10 cellular contexts compared by ENCODE assay signal in genomic region chr14:65226824-65227604, GRCh38.
DNase-seq lines count a peak whose midpoint lies in the region; ATAC-seq, FAIRE-seq and TF ChIP-seq lines count a peak whose summit lies in the region.
"Had no signal": no experiment of that assay in that cellular context is flagged by ENCODE, and none has a peak within 500 bp of the region (broad histone marks: within the 10 kb centered on the region; RNA-seq: fewer than 3 reads in every experiment).

No MANE protein-coding gene starts in this region.

- H3K4me2 ChIP-seq in H1 (ENCODE audit: insufficient read depth in 1 of 2, low read depth in 2 of 2, low read length in 2 of 2) (no peak overlapping the region), neuronal stem cell (ENCODE audit: insufficient read depth, low read length, poor library complexity, severe bottlenecking) (no peak overlapping the region), SK-N-SH (no peak overlapping the region)
- H3K4me2 ChIP-seq: GM23338 had no signal

- H2AK5ac ChIP-seq in H1 (ENCODE audit: low read depth, low read length) (no peak overlapping the region), neuronal stem cell (ENCODE audit: low read depth, low read length) (peak overlapping the region; percentile 12)

- H3K4me1 Mint-ChIP-seq in Calu3 (ENCODE audit: low read depth, unreplicated experiment), result peaks cover 68% of the 10 kb centered on the region

- ATAC-seq in HG03457 (IDR thresholded peaks at IDR 0.05; ENCODE audit: unreplicated experiment), result no peak
- ATAC-seq: GM23338 had no signal

- H3K36me3 ChIP-seq in H1 (ENCODE audit: control insufficient read depth in 2 of 4, insufficient read depth in 4 of 4, low read length in 3 of 4) (no peaks in the 10 kb centered on the region), neuronal stem cell (replicated peaks in 1 of 2; ENCODE audit: control insufficient read depth in 2 of 2, insufficient read depth in 2 of 2, low read length in 2 of 2) (no peaks in the 10 kb centered on the region), SK-N-SH (replicated peaks in 1 of 2; ENCODE audit: control insufficient read depth in 1 of 2, insufficient read depth in 2 of 2, low read length in 1 of 2) (no peaks in the 10 kb centered on the region)

- H2BK12ac ChIP-seq in H1 (ENCODE audit: low read depth, low read length) (peak overlapping the region; percentile 12; the same call in 1 of the 2 replicates), neuronal stem cell (ENCODE audit: low read length) (peak overlapping the region; percentile 47)

- no peak overlapping the region for H3K27ac ChIP-seq in H1 (ENCODE audit: low read depth, low read length)
- no peak overlapping the region for H3K27ac ChIP-seq in neuronal stem cell (replicated peaks; ENCODE audit: low read length)
- H3K27ac ChIP-seq in SK-N-SH (ENCODE audit: low read depth in 2 of 2, low read length in 1 of 2), result no peak overlapping the region

- H3K9me3 ChIP-seq in H1 (ENCODE audit: insufficient read depth in 2 of 2, low read depth in 1 of 2, low read length in 1 of 2) (no peaks in the 10 kb centered on the region), neuronal stem cell (replicated peaks in 1 of 2; ENCODE audit: control insufficient read depth in 2 of 2, insufficient read depth in 1 of 2, low read depth in 1 of 2, low read length in 2 of 2) (no peaks in the 10 kb centered on the region), SK-N-SH (no peaks in the 10 kb centered on the region)

- no peak overlapping the region for H2AFZ ChIP-seq in H1 (ENCODE audit: low read length)
- no peak overlapping the region for H2AFZ ChIP-seq in neuronal stem cell (ENCODE audit: low read length)
- no peak overlapping the region for H2AFZ ChIP-seq in SK-N-SH (ENCODE audit: low read depth)
- H2AFZ ChIP-seq: GM23338 had no signal

- H3K4ac ChIP-seq in H1 (replicated peaks; ENCODE audit: insufficient read length, low read depth, low read length) (peak overlapping the region; percentile 12), neuronal stem cell (ENCODE audit: low read length) (no peak overlapping the region)

- no peak for DNase-seq in Calu3
- peak; percentile 77 for DNase-seq in LoVo (ENCODE audit: low spot score)
- DNase-seq in H1 (ENCODE audit: low read depth in 1 of 2, low spot score in 2 of 2), result no peak
- no peak for DNase-seq in neuronal stem cell (ENCODE audit: low spot score)
- DNase-seq in SK-N-SH, result no peak
- no peak for DNase-seq in cortex of kidney (lab: John Stamatoyannopoulos, UW)
- no peak for DNase-seq in ACHN
- DNase-seq: NCI-H2171 had no signal

- BruUV-seq in Calu3 (replicated peaks; lab: Mats Ljungman, UMichigan), result no TSS peak

- CTCF ChIA-PET in Calu3 (lab: Charles Lee) (interaction anchor here (2.7 kb wide), 1 partner anchor 185 kb away, joined by 13 read pairs; the partner anchor contains the start of gene FUT8), H1 (lab: Charles Lee; ENCODE audit: partially characterized antibody) (interaction anchor here (0.6 to 2.2 kb wide), 10 partner anchors 15 to 734 kb away, joined by 3 to 6 read pairs (median 3); partner anchors contain the start of gene FUT8), SK-N-SH (lab: Yijun Ruan, JAX) (interaction anchor here (0.7 to 1.2 kb wide), 4 partner anchors 185 to 732 kb away, joined by 3 to 5 read pairs (median 4); partner anchors contain the start of gene FUT8)

- 82% methylated on average over 7 of the region's 7 CpGs; no CpG with 5 or more reads in 1 of the 2 experiments for WGBS in H1 (ENCODE audit: extremely low coverage in 1 of 2, insufficient coverage in 1 of 2, insufficient read length in 1 of 2, insufficient replicate concordance in 2 of 2, low coverage in 1 of 2, low lambda C conversion rate in 2 of 2, missing lambda C conversion rate in 1 of 2), 2 experiments
- no CpG with 5 or more reads among the region's 7 CpGs for WGBS in neuronal stem cell (ENCODE audit: extremely low coverage in 2 of 2, insufficient read length in 2 of 2, insufficient replicate concordance in 1 of 2), 2 donors
- 87% methylated on average over 5 of the region's 7 CpGs for WGBS in SK-N-SH (ENCODE audit: low lambda C conversion rate)

- peaks cover 5 to 18% (median 14%) of the 10 kb centered on the region in 4 experiments; a peak in 4 of 7 replicates for H3K4me1 ChIP-seq in H1 (replicated peaks in 1 of 4; ENCODE audit: control insufficient read depth in 3 of 4, insufficient read depth in 4 of 4, low read length in 3 of 4)
- peaks cover 9 to 31% of the 10 kb centered on the region in 2 donors for H3K4me1 ChIP-seq in neuronal stem cell (ENCODE audit: control insufficient read depth in 2 of 2, insufficient read depth in 1 of 2, low read depth in 1 of 2, low read length in 2 of 2)
- peaks cover 15 to 17% of the 10 kb centered on the region in 2 experiments; a peak in 2 of 4 replicates for H3K4me1 ChIP-seq in SK-N-SH (ENCODE audit: control insufficient read depth in 1 of 2, insufficient read depth in 2 of 2, low read depth in 1 of 2, low read length in 1 of 2)

- H4K91ac ChIP-seq in H1 (replicated peaks; ENCODE audit: insufficient read length, low read length), result no peak overlapping the region
- no peak overlapping the region for H4K91ac ChIP-seq in neuronal stem cell (ENCODE audit: low read depth, low read length, poor library complexity)

- H3K56ac ChIP-seq in H1 (replicated peaks; ENCODE audit: insufficient read length, low read depth, low read length), result no peak overlapping the region

- peaks cover 5% of the 10 kb centered on the region for H3F3A ChIP-seq in SK-N-SH (replicated peaks; ENCODE audit: insufficient read depth)

- H3K4me3 ChIP-seq in H1 (ENCODE audit: extremely low read depth in 1 of 4, insufficient read depth in 2 of 4, low read depth in 3 of 4, low read length in 4 of 4), result no peak overlapping the region
- no peak overlapping the region for H3K4me3 ChIP-seq in neuronal stem cell (ENCODE audit: low read length in 2 of 2)
- H3K4me3 ChIP-seq in SK-N-SH (ENCODE audit: low read depth in 2 of 2, low read length in 1 of 2), result no peak overlapping the region
- H3K4me3 ChIP-seq: GM23338 had no signal

- no peaks in the 10 kb centered on the region for H3K27me3 ChIP-seq in H1 (replicated peaks in 1 of 4; ENCODE audit: control insufficient read depth in 3 of 4, extremely low read depth in 1 of 4, insufficient read depth in 3 of 4, low read length in 3 of 4)
- H3K27me3 ChIP-seq in neuronal stem cell (ENCODE audit: control insufficient read depth in 3 of 3, insufficient read depth in 3 of 3, low read depth in 1 of 3, low read length in 3 of 3), result peaks cover 0 to 52% (median 0%) of the 10 kb centered on the region in 3 experiments
- H3K27me3 ChIP-seq in SK-N-SH (ENCODE audit: insufficient read depth), result no peaks in the 10 kb centered on the region

- no peak overlapping the region for H2BK15ac ChIP-seq in H1 (ENCODE audit: low read length)
- no peak overlapping the region for H2BK15ac ChIP-seq in neuronal stem cell (ENCODE audit: low read length)

- H2BK120ac ChIP-seq in H1 (replicated peaks; ENCODE audit: low read depth, low read length) (no peak overlapping the region), neuronal stem cell (ENCODE audit: low read depth, low read length) (no peak overlapping the region)

- no peaks in the 10 kb centered on the region for H3K79me2 ChIP-seq in H1 (ENCODE audit: control insufficient read depth in 1 of 2, insufficient read depth in 2 of 2, low read length in 2 of 2)
- no peaks in the 10 kb centered on the region for H3K79me2 ChIP-seq in SK-N-SH (ENCODE audit: insufficient read depth)

- H3K14ac ChIP-seq in H1 (ENCODE audit: insufficient read length) (no peak overlapping the region), neuronal stem cell (ENCODE audit: low read length) (no peak overlapping the region)

- no peaks in the 10 kb centered on the region for H3K23me2 ChIP-seq in H1 (ENCODE audit: low read depth, low read length)

- no peaks in the 10 kb centered on the region for H3K9me2 ChIP-seq in SK-N-SH

- POLR2A ChIA-PET in H1 (lab: Charles Lee; ENCODE audit: partially characterized antibody), result interaction anchor here (0.8 to 1.0 kb wide), 2 partner anchors 11 to 271 kb away, joined by 3 read pairs; no protein-coding TSS in a partner anchor
- POLR2A ChIA-PET in SK-N-SH (lab: Yijun Ruan, JAX), result no interaction called here

- no peak overlapping the region for H2BK5ac ChIP-seq in H1 (ENCODE audit: low read depth, low read length)
- no peak overlapping the region for H2BK5ac ChIP-seq in neuronal stem cell (ENCODE audit: low read length)

- H3K27ac Mint-ChIP-seq in Calu3 (ENCODE audit: unreplicated experiment), result peak overlapping the region; percentile 70
- H3K27ac Mint-ChIP-seq: GM23338 had no signal

- H3K23ac ChIP-seq in H1 (ENCODE audit: insufficient read length), result no peak overlapping the region
- H3K23ac ChIP-seq in neuronal stem cell (ENCODE audit: low read depth, low read length, poor library complexity), result no peak overlapping the region

- H3K18ac ChIP-seq in H1 (ENCODE audit: extremely low read depth, low read length) (no peak overlapping the region; the same call in 1 of the 2 replicates), neuronal stem cell (ENCODE audit: low read length) (peak overlapping the region; percentile 78)

- no peak overlapping the region for H3K4me3 Mint-ChIP-seq in Calu3 (ENCODE audit: low read depth, unreplicated experiment)
- H3K4me3 Mint-ChIP-seq: GM23338 had no signal

- H3K27me3 Mint-ChIP-seq in Calu3 (ENCODE audit: unreplicated experiment), result no peaks in the 10 kb centered on the region

- TF ChIP-seq POLR2A in H1 (IDR thresholded peaks at IDR 0.05; ENCODE audit: control extremely low read depth in 1 of 2, low read depth in 2 of 2, low read length in 2 of 2), result no peak

- TF ChIP-seq EP300 in H1 (IDR thresholded peaks at IDR 0.05; ENCODE audit: borderline replicate concordance in 1 of 2, low read depth in 2 of 2, low read length in 2 of 2) (no peak), SK-N-SH (IDR thresholded peaks at IDR 0.05; ENCODE audit: borderline replicate concordance in 1 of 2, low read depth in 1 of 2, low read length in 1 of 2) (no peak)

- TF ChIP-seq RAD21 in H1 (IDR thresholded peaks at IDR 0.05 in 1 of 2, conservative IDR thresholded peaks at IDR 0.05 in 1 of 2; ENCODE audit: low read depth in 2 of 2, low read length in 2 of 2) (no peak), SK-N-SH (IDR thresholded peaks at IDR 0.05; ENCODE audit: low read length) (no peak)

- no peaks in the 10 kb centered on the region for H4K20me1 ChIP-seq in H1 (replicated peaks in 1 of 2; ENCODE audit: control insufficient read depth in 1 of 2, insufficient read depth in 2 of 2, low read length in 2 of 2)
- no peaks in the 10 kb centered on the region for H4K20me1 ChIP-seq in SK-N-SH (ENCODE audit: insufficient read depth)

- no peak overlapping the region for H2BK20ac ChIP-seq in H1 (ENCODE audit: low read length)

- intact Hi-C loops in Calu3 (cut with micrococcal nuclease; ENCODE audit: unreplicated experiment), result loop anchor here (5.0 kb wide), 1 partner anchor 50 kb away; no protein-coding TSS in a partner anchor

- H3K9ac ChIP-seq in H1 (replicated peaks in 1 of 4; ENCODE audit: extremely low read depth in 1 of 4, low read depth in 3 of 4, low read length in 3 of 4) (no peak overlapping the region), neuronal stem cell (ENCODE audit: low read depth, low read length, poor library complexity) (no peak overlapping the region), SK-N-SH (no peak overlapping the region)

- no peak overlapping the region for H4K8ac ChIP-seq in H1 (ENCODE audit: extremely low read depth, insufficient read depth, low read length)
- H4K8ac ChIP-seq in neuronal stem cell (ENCODE audit: low read depth, low read length), result no peak overlapping the region

- in situ Hi-C loops in ACHN (cut with HindIII; ENCODE audit: low pct_ligation_motif_present, low pct_unique_long_range_greater_than_20kb, low sequenced_read_pairs), result no loop called here

- no peak for FAIRE-seq in H1 (lab: Jason Lieb, UNC)

- TF ChIP-seq CTCF in Calu3 (IDR thresholded peaks at IDR 0.05; ENCODE audit: unreplicated experiment) (no peak), H1 (IDR thresholded peaks at IDR 0.05; ENCODE audit: control extremely low read depth in 1 of 3, insufficient read depth in 1 of 3, low read depth in 1 of 3, low read length in 3 of 3) (no peak), SK-N-SH (IDR thresholded peaks at IDR 0.05) (no peak)

- peaks cover 24% of the 10 kb centered on the region for H3K36me3 Mint-ChIP-seq in Calu3 (ENCODE audit: insufficient read depth, unreplicated experiment)

- H3K79me1 ChIP-seq in H1 (ENCODE audit: low read depth, low read length) (no peaks in the 10 kb centered on the region), neuronal stem cell (ENCODE audit: low read depth, low read length) (no peaks in the 10 kb centered on the region)

- no peaks in the 10 kb centered on the region for H3K9me3 Mint-ChIP-seq in Calu3 (ENCODE audit: low read depth, unreplicated experiment)
- H3K9me3 Mint-ChIP-seq: GM23338 had no signal

- H4K5ac ChIP-seq in H1 (ENCODE audit: insufficient read length, low read depth, low read length), result no peak overlapping the region
